1 cellular context compared by ENCODE assay signal in genomic region chr19:55680339-55681130, GRCh38.
TF ChIP-seq lines count a peak whose summit lies in the region.

No MANE protein-coding gene starts in this region.

TF ChIP-seq in GM12878, 131 proteins besides CTCF, POLR2A, EP300 and RAD21:
- TF ChIP-seq CHD2 (IDR thresholded peaks at IDR 0.05; ENCODE audit: borderline replicate concordance, low read depth, low read length), result no peak
- TF ChIP-seq ESRRA (IDR thresholded peaks at IDR 0.05; ENCODE audit: low read length), result no peak
- no peak for TF ChIP-seq BCL3 (IDR thresholded peaks at IDR 0.05; ENCODE audit: borderline replicate concordance, insufficient read depth, low read depth, low read length, poor library complexity, severe bottlenecking)
- TF ChIP-seq SPI1 (IDR thresholded peaks at IDR 0.05; ENCODE audit: borderline replicate concordance, insufficient read depth, low read depth, low read length), result no peak
- no peak for TF ChIP-seq MAX (IDR thresholded peaks at IDR 0.05; ENCODE audit: low read depth, low read length)
- no peak for TF ChIP-seq ZNF274 (IDR thresholded peaks at IDR 0.05; ENCODE audit: insufficient read depth, insufficient read length)
- TF ChIP-seq CBX3 (IDR thresholded peaks at IDR 0.05; ENCODE audit: borderline replicate concordance, low read depth), result no peak
- TF ChIP-seq PKNOX1 (IDR thresholded peaks at IDR 0.05), result no peak
- TF ChIP-seq MTA2 (IDR thresholded peaks at IDR 0.05; ENCODE audit: low read depth), result no peak
- TF ChIP-seq JUNB (IDR thresholded peaks at IDR 0.05), result no peak
TF ChIP-seq in GM12878: peak in this region for 0.
